15 cellular contexts compared by ENCODE assay signal in the genomic region with DNA sequence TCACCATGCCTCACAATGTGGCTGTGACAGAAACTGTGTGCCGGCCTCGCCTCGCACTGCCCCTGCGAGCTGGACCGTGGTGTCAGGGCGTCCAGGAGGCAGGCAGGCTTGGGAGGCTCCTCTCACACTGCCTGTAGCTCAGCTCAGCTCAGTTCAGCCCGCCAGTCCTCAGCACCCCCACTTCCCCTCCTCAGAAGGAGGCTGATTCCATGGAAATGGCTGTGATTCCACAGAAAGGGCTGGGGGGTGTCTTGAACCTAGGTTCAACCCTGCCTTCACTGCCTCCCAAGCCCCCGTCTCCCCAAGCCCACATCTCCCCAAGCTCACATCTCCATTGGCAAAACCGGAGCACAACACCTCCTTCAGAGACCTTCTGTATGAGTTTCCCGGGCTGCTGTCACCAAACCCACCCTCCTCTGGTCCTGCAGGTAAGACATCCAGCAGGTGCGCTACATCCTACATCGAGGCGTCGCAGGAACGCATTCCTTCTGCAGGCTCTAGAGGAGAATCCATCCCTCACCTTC.
DNase-seq lines count a peak whose midpoint lies in the region; ATAC-seq and TF ChIP-seq lines count a peak whose summit lies in the region.
"Had no signal": no experiment of that assay in that cellular context is flagged by ENCODE, and none has a peak within 500 bp of the region (broad histone marks: within the 10 kb centered on the region; RNA-seq: fewer than 3 reads in every experiment).

No MANE protein-coding gene starts in this region.

- H3K27ac ChIP-seq in colonic mucosa = no peak overlapping the region
- H3K27ac ChIP-seq in osteoblast (ENCODE audit: low read depth, low read length) = no peak overlapping the region
- H3K27ac ChIP-seq in upper lobe of right lung = no peak overlapping the region
- no peak overlapping the region for H3K27ac ChIP-seq in CD4-positive, alpha-beta memory T cell (ENCODE audit: low read depth, low read length)
- H3K27ac ChIP-seq: 22Rv1, BLaER1, HL-60 had no signal

- no peak overlapping the region for H3K4me2 ChIP-seq in osteoblast (ENCODE audit: insufficient read depth, low read length)
- H3K4me2 ChIP-seq: BLaER1, GM23338 had no signal

- POLR2A ChIA-PET in activated CD8-positive, alpha-beta T cell treated with anti-CD3 and anti-CD28 coated beads, Interleukin-2, amount 10 ng/mL, durations not matched to agents 7 days and 5 days (lab: Charles Lee) = no interaction called here
- POLR2A ChIA-PET in activated CD8-positive, alpha-beta T cell treated with anti-CD3 and anti-CD28 coated beads for 36 hours (lab: Charles Lee) = no interaction called here
- POLR2A ChIA-PET in CD4-positive, alpha-beta memory T cell (lab: Charles Lee; ENCODE audit: partially characterized antibody) = no interaction called here

- no peak for ATAC-seq in activated CD8-positive, alpha-beta T cell treated with anti-CD3 and anti-CD28 coated beads, Interleukin-2, amount 10 ng/mL, durations not matched to agents 7 days and 5 days
- no peak for ATAC-seq in activated CD8-positive, alpha-beta T cell treated with anti-CD3 and anti-CD28 coated beads for 36 hours
- ATAC-seq in upper lobe of right lung = no peak
- ATAC-seq: GM12878, GM23338 had no signal

- H4K20me1 ChIP-seq in osteoblast (ENCODE audit: insufficient read depth, low read length) = no peaks in the 10 kb centered on the region
- H4K20me1 ChIP-seq: BLaER1 had no signal

- H3K36me3 Mint-ChIP-seq in activated CD8-positive, alpha-beta T cell treated with anti-CD3 and anti-CD28 coated beads, Interleukin-2, amount 10 ng/mL, durations not matched to agents 7 days and 5 days (ENCODE audit: low read depth) = no peaks in the 10 kb centered on the region
- H3K36me3 Mint-ChIP-seq in activated CD8-positive, alpha-beta T cell treated with anti-CD3 and anti-CD28 coated beads for 36 hours (ENCODE audit: low read depth) = no peaks in the 10 kb centered on the region
- H3K36me3 Mint-ChIP-seq in type B pancreatic cell = no peaks in the 10 kb centered on the region
- H3K36me3 Mint-ChIP-seq in CD4-positive, alpha-beta memory T cell = no peaks in the 10 kb centered on the region

- H3K4me3 Mint-ChIP-seq in activated CD8-positive, alpha-beta T cell treated with anti-CD3 and anti-CD28 coated beads, Interleukin-2, amount 10 ng/mL, durations not matched to agents 7 days and 5 days = no peak overlapping the region
- no peak overlapping the region for H3K4me3 Mint-ChIP-seq in activated CD8-positive, alpha-beta T cell treated with anti-CD3 and anti-CD28 coated beads for 36 hours
- no peak overlapping the region for H3K4me3 Mint-ChIP-seq in type B pancreatic cell
- no peak overlapping the region for H3K4me3 Mint-ChIP-seq in CD4-positive, alpha-beta memory T cell
- H3K4me3 Mint-ChIP-seq: GM23338 had no signal

- H3K9me3 ChIP-seq in colonic mucosa = no peaks in the 10 kb centered on the region
- H3K9me3 ChIP-seq in osteoblast (ENCODE audit: low read depth, low read length) = no peaks in the 10 kb centered on the region
- H3K9me3 ChIP-seq in upper lobe of right lung = no peaks in the 10 kb centered on the region
- no peaks in the 10 kb centered on the region for H3K9me3 ChIP-seq in CD4-positive, alpha-beta memory T cell (ENCODE audit: control insufficient read depth in 1 of 2, low read length in 2 of 2)

- no peaks in the 10 kb centered on the region for H3K27me3 ChIP-seq in colonic mucosa
- H3K27me3 ChIP-seq in osteoblast (ENCODE audit: insufficient read depth, low read length) = no peaks in the 10 kb centered on the region
- H3K27me3 ChIP-seq in upper lobe of right lung = no peaks in the 10 kb centered on the region
- H3K27me3 ChIP-seq in CD4-positive, alpha-beta memory T cell (ENCODE audit: insufficient read depth, low read length) = no peaks in the 10 kb centered on the region
- H3K27me3 ChIP-seq: BLaER1 had no signal

- TF ChIP-seq CTCF in activated CD8-positive, alpha-beta T cell treated with anti-CD3 and anti-CD28 coated beads for 36 hours (IDR thresholded peaks at IDR 0.05) = no peak
- TF ChIP-seq CTCF in colonic mucosa (IDR thresholded peaks at IDR 0.05) (no peak), osteoblast (IDR thresholded peaks at IDR 0.05; ENCODE audit: extremely low read depth, low read depth, low read length) (no peak), type B pancreatic cell (conservative IDR thresholded peaks at IDR 0.05) (no peak), upper lobe of right lung (IDR thresholded peaks at IDR 0.05) (no peak)

- no peak overlapping the region for H3K9ac ChIP-seq in colonic mucosa (ENCODE audit: low read depth in 2 of 2, low read length in 2 of 2)
- H3K9ac ChIP-seq: BLaER1 had no signal

- H3K4me1 Mint-ChIP-seq in activated CD8-positive, alpha-beta T cell treated with anti-CD3 and anti-CD28 coated beads, Interleukin-2, amount 10 ng/mL, durations not matched to agents 7 days and 5 days (ENCODE audit: low read depth) = no peaks in the 10 kb centered on the region
- no peaks in the 10 kb centered on the region for H3K4me1 Mint-ChIP-seq in activated CD8-positive, alpha-beta T cell treated with anti-CD3 and anti-CD28 coated beads for 36 hours (ENCODE audit: low read depth)
- no peaks in the 10 kb centered on the region for H3K4me1 Mint-ChIP-seq in type B pancreatic cell (ENCODE audit: unreplicated experiment)
- H3K4me1 Mint-ChIP-seq in CD4-positive, alpha-beta memory T cell = no peaks in the 10 kb centered on the region
- H3K4me1 Mint-ChIP-seq: GM23338 had no signal

- CTCF ChIA-PET in activated CD8-positive, alpha-beta T cell treated with anti-CD3 and anti-CD28 coated beads, Interleukin-2, amount 10 ng/mL, durations not matched to agents 7 days and 5 days (lab: Charles Lee) = no interaction called here
- CTCF ChIA-PET in activated CD8-positive, alpha-beta T cell treated with anti-CD3 and anti-CD28 coated beads for 36 hours (lab: Charles Lee) = no interaction called here
- CTCF ChIA-PET in CD4-positive, alpha-beta memory T cell (lab: Charles Lee; ENCODE audit: partially characterized antibody) = no interaction called here

- H3K4me3 ChIP-seq in colonic mucosa (no peak overlapping the region), osteoblast (ENCODE audit: insufficient read depth, low read length) (no peak overlapping the region), upper lobe of right lung (no peak overlapping the region)
- no peak overlapping the region for H3K4me3 ChIP-seq in CD4-positive, alpha-beta memory T cell (ENCODE audit: low read length in 2 of 2)
- H3K4me3 ChIP-seq: BLaER1, GM12878, GM23338 had no signal

- H3K27ac Mint-ChIP-seq in activated CD8-positive, alpha-beta T cell treated with anti-CD3 and anti-CD28 coated beads, Interleukin-2, amount 10 ng/mL, durations not matched to agents 7 days and 5 days = no peak overlapping the region
- H3K27ac Mint-ChIP-seq in activated CD8-positive, alpha-beta T cell treated with anti-CD3 and anti-CD28 coated beads for 36 hours = no peak overlapping the region
- H3K27ac Mint-ChIP-seq in type B pancreatic cell = no peak overlapping the region
- no peak overlapping the region for H3K27ac Mint-ChIP-seq in CD4-positive, alpha-beta memory T cell
- H3K27ac Mint-ChIP-seq: GM23338 had no signal

- H3K4me1 ChIP-seq in colonic mucosa = no peaks in the 10 kb centered on the region
- H3K4me1 ChIP-seq in osteoblast (ENCODE audit: insufficient read depth, low read length) = no peaks in the 10 kb centered on the region
- H3K4me1 ChIP-seq in upper lobe of right lung = no peaks in the 10 kb centered on the region
- H3K4me1 ChIP-seq in CD4-positive, alpha-beta memory T cell (ENCODE audit: insufficient read depth, low read length) = no peaks in the 10 kb centered on the region

- H3K27me3 Mint-ChIP-seq in activated CD8-positive, alpha-beta T cell treated with anti-CD3 and anti-CD28 coated beads, Interleukin-2, amount 10 ng/mL, durations not matched to agents 7 days and 5 days (ENCODE audit: low read depth) = no peaks in the 10 kb centered on the region
- H3K27me3 Mint-ChIP-seq in activated CD8-positive, alpha-beta T cell treated with anti-CD3 and anti-CD28 coated beads for 36 hours = no peaks in the 10 kb centered on the region
- H3K27me3 Mint-ChIP-seq in type B pancreatic cell = peaks cover 8% of the 10 kb centered on the region
- H3K27me3 Mint-ChIP-seq in CD4-positive, alpha-beta memory T cell = peaks cover 0 to 3% of the 10 kb centered on the region in 2 donors

- intact Hi-C loops in activated CD8-positive, alpha-beta T cell treated with anti-CD3 and anti-CD28 coated beads for 36 hours (cut with micrococcal nuclease) = loop anchor here (10.0 kb wide), 1 partner anchor 60 kb away; no protein-coding TSS in a partner anchor
- intact Hi-C loops in colonic mucosa (cut with DNase I) (no loop called here), upper lobe of right lung (cut with DNase I) (no loop called here)
- intact Hi-C loops in CD4-positive, alpha-beta memory T cell (cut with micrococcal nuclease) = no loop called here

- H3K36me3 ChIP-seq in colonic mucosa (no peaks in the 10 kb centered on the region), osteoblast (ENCODE audit: insufficient read depth, low read length) (no peaks in the 10 kb centered on the region), upper lobe of right lung (no peaks in the 10 kb centered on the region)
- no peaks in the 10 kb centered on the region for H3K36me3 ChIP-seq in CD4-positive, alpha-beta memory T cell (ENCODE audit: insufficient read depth, low read length)
- H3K36me3 ChIP-seq: BLaER1 had no signal

- no peak overlapping the region for H2AFZ ChIP-seq in osteoblast (ENCODE audit: low read length)
- H2AFZ ChIP-seq: GM23338 had no signal

- H3K9me3 Mint-ChIP-seq in activated CD8-positive, alpha-beta T cell treated with anti-CD3 and anti-CD28 coated beads, Interleukin-2, amount 10 ng/mL, durations not matched to agents 7 days and 5 days (ENCODE audit: insufficient read depth) = no peaks in the 10 kb centered on the region
- peaks cover 2% of the 10 kb centered on the region for H3K9me3 Mint-ChIP-seq in activated CD8-positive, alpha-beta T cell treated with anti-CD3 and anti-CD28 coated beads for 36 hours
- H3K9me3 Mint-ChIP-seq in type B pancreatic cell = peaks cover 5% of the 10 kb centered on the region
- H3K9me3 Mint-ChIP-seq in CD4-positive, alpha-beta memory T cell = peaks cover 0 to 9% (median under 1%) of the 10 kb centered on the region in 8 donors

- peak; percentile 8 for DNase-seq in activated CD8-positive, alpha-beta T cell treated with anti-CD3 and anti-CD28 coated beads, Interleukin-2, amount 10 ng/mL, durations not matched to agents 7 days and 5 days
- no peak for DNase-seq in activated CD8-positive, alpha-beta T cell treated with anti-CD3 and anti-CD28 coated beads for 36 hours
- DNase-seq in colonic mucosa (peak; percentile 9), osteoblast (ENCODE audit: insufficient read length, low spot score, missing footprints) (peak; percentile 22), type B pancreatic cell (ENCODE audit: extremely low spot score, unreplicated experiment) (peak; percentile 55), upper lobe of right lung (no peak), NCI-H2171 treated with DMSO at 0.1 percent for 48 hours (lab: John Stamatoyannopoulos, UW) (no peak)
- no peak for DNase-seq in CD4-positive, alpha-beta memory T cell
- DNase-seq: DMS 273 treated with DMSO at 0.1 percent for 48 hours, H7 had no signal

- no peaks in the 10 kb centered on the region for H3K79me2 ChIP-seq in osteoblast (ENCODE audit: insufficient read depth, low read length)

Comparison
In these comparisons a context has a peak if more than half of its experiments do, and no peak if none do; other contexts are left out.
1. DNase-seq: peak in activated CD8-positive, alpha-beta T cell treated with anti-CD3 and anti-CD28 coated beads, Interleukin-2, amount 10 ng/mL, durations not matched to agents 7 days and 5 days (single experiment), colonic mucosa (single experiment), osteoblast (single experiment) and type B pancreatic cell (single experiment); none in activated CD8-positive, alpha-beta T cell treated with anti-CD3 and anti-CD28 coated beads for 36 hours (single experiment), upper lobe of right lung (single experiment), CD4-positive, alpha-beta memory T cell (0 of 5) and NCI-H2171 treated with DMSO at 0.1 percent for 48 hours (single experiment).